1 cellular context compared by ENCODE assay signal in genomic region chr19:4030981-4031380, GRCh38.
TF ChIP-seq lines count a peak whose summit lies in the region.

No MANE protein-coding gene starts in this region.

TF ChIP-seq in K562, 482 proteins besides CTCF, POLR2A, EP300 and RAD21:
- TF ChIP-seq MAFF (IDR thresholded peaks at IDR 0.05; ENCODE audit: low read length) (no peak), NEUROD1 (IDR thresholded peaks at IDR 0.05; ENCODE audit: borderline replicate concordance, low read depth, low read length, partially characterized antibody) (no peak), RBM14 (IDR thresholded peaks at IDR 0.05; ENCODE audit: borderline replicate concordance, insufficient read depth, low read depth, low read length) (no peak), POLR2G (IDR thresholded peaks at IDR 0.05; ENCODE audit: low read depth, low read length) (peak; percentile 59; the same call in 1 of the 2 replicates), U2AF1 (optimal IDR thresholded peaks at IDR 0.05; ENCODE audit: low read depth, low read length) (no peak)
TF ChIP-seq in K562: peak in this region for 1.
